Comparison of ENCODE assay signal across 28 cellular contexts in the genomic region with DNA sequence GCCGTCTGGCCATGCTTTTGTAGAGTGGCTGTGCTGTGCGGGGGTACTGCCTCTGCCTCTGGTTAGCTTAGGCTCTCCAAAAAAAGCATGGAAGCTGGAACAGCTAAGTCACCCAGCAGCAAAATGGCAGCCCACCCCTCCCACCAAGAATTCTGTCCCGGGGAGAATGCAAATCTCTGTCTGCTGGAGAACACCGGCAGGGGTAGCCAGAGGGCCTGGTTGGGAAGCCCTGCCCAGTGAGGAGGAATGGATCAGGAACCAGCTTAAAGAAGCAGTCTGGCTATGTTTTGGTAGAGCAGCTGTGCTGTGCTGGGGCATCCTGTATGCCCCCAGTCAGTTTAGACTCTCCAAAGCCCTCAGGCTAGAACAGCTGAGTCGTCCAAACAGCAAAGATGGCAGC. TPM values are rescaled to one million over a fixed set of nuclear protein-coding genes. Genes with fewer than 3 reads are reported as not detected.
"Had no signal": no experiment of that assay in that cellular context is flagged by ENCODE, and none has a peak within 500 bp of the region (broad histone marks: within the 10 kb centered on the region; RNA-seq: fewer than 3 reads in every experiment).

No MANE protein-coding gene starts in this region.

- FAIRE-seq: keratinocyte, urothelium cell line had no signal

- H3K27ac ChIP-seq: heart right ventricle, neutrophil, ovary, skin epidermis, thoracic aorta had no signal

- H3K27me3 ChIP-seq: heart right ventricle, neutrophil, ovary had no signal

- H3K4me3 Mint-ChIP-seq: activated CD4-positive, alpha-beta memory T cell treated with anti-CD3 and anti-CD28 coated beads, Interleukin-2, amount 10 ng/mL, durations not matched to agents 7 days and 5 days; activated CD4-positive, alpha-beta T cell treated with anti-CD3 and anti-CD28 coated beads, Interleukin-2, amount 10 ng/mL, durations not matched to agents 7 days and 5 days; nephron had no signal

- H3K4me1 ChIP-seq: heart right ventricle had no signal

- H3K36me3 ChIP-seq: heart right ventricle, neutrophil, ovary, thoracic aorta had no signal

- ATAC-seq: activated naive CD4-positive, alpha-beta T cell treated with anti-CD3 and anti-CD28 coated beads, Interleukin-2, amount 50 U/mL, for 72 hours; esophagus mucosa; heart right ventricle; left cardiac atrium; left ventricle myocardium superior; sciatic nerve; stimulated activated naive CD8-positive, alpha-beta T cell treated with anti-CD3 and anti-CD28 coated beads, Interleukin-15, Interleukin-2, amounts not matched to agents 100 U/mL and 50 U/mL, for 24 hours had no signal

- H3K27ac Mint-ChIP-seq: activated CD4-positive, alpha-beta memory T cell treated with anti-CD3 and anti-CD28 coated beads, Interleukin-2, amount 10 ng/mL, durations not matched to agents 7 days and 5 days; activated CD4-positive, alpha-beta T cell treated with anti-CD3 and anti-CD28 coated beads, Interleukin-2, amount 10 ng/mL, durations not matched to agents 7 days and 5 days; activated naive CD4-positive, alpha-beta T cell treated with anti-CD3 and anti-CD28 coated beads, Interleukin-2, amount 50 U/mL, for 72 hours; activated T-helper 2 cell treated with anti-CD3 and anti-CD28 coated beads, Interferon-gamma antibody, Interleukin-2, Interleukin-4, amounts not matched to agents 10 μg/mL and 5 μg/mL and 100 μg/mL, durations not matched to agents 14 hours and 24 hours and 36 hours; nephron; progenitor cell of endocrine pancreas had no signal

- H3K9me3 ChIP-seq: neutrophil, ovary had no signal

- H3K4me1 Mint-ChIP-seq: activated CD4-positive, alpha-beta memory T cell treated with anti-CD3 and anti-CD28 coated beads, Interleukin-2, amount 10 ng/mL, durations not matched to agents 7 days and 5 days; activated CD4-positive, alpha-beta T cell treated with anti-CD3 and anti-CD28 coated beads, Interleukin-2, amount 10 ng/mL, durations not matched to agents 7 days and 5 days; nephron had no signal

- DNase-seq: activated CD4-positive, alpha-beta memory T cell treated with anti-CD3 and anti-CD28 coated beads, Interleukin-2, amount 10 ng/mL, durations not matched to agents 7 days and 5 days; activated CD4-positive, alpha-beta T cell treated with anti-CD3 and anti-CD28 coated beads for 1 hour; activated CD4-positive, alpha-beta T cell treated with anti-CD3 and anti-CD28 coated beads, Interleukin-2, amount 10 ng/mL, durations not matched to agents 7 days and 5 days; activated T-cell treated with anti-CD3 and anti-CD28 coated beads, Interleukin-2, amount 50 U/mL, for 48 hours; anterior cingulate cortex; cerebellar nuclear complex; cortex of kidney; foreskin fibroblast; heart right ventricle; left cardiac atrium; left ventricle myocardium superior; ovary; stimulated activated CD4-positive, alpha-beta T cell treated with anti-CD3 and anti-CD28 coated beads, Interleukin-12 subunit alpha, Interleukin-12 subunit beta, amount 100 ng/mL, for 4 hours; stimulated activated CD4-positive, alpha-beta T cell treated with anti-CD3 and anti-CD28 coated beads, Interleukin-4, amount 100 ng/mL, for 1 hour; stimulated activated naive CD8-positive, alpha-beta T cell treated with anti-CD3 and anti-CD28 coated beads, Interleukin-15, Interleukin-2, amounts not matched to agents 100 U/mL and 50 U/mL, for 24 hours; T-helper 2 cell; trophoblast cell had no signal

- H3K27me3 Mint-ChIP-seq: activated CD4-positive, alpha-beta memory T cell treated with anti-CD3 and anti-CD28 coated beads, Interleukin-2, amount 10 ng/mL, durations not matched to agents 7 days and 5 days; progenitor cell of endocrine pancreas had no signal

- H3K4me3 ChIP-seq: heart right ventricle, ovary, skin epidermis, thoracic aorta had no signal

RNA-seq across cellular contexts. Expression of gene PTPRG, which starts 56.2 kb away (rescaled TPM):
- total RNA-seq: activated CD4-positive, alpha-beta T cell treated with anti-CD3 and anti-CD28 coated beads, Interleukin-2, amount 10 ng/mL, durations not matched to agents 7 days and 5 days had no signal
